Comparison of ENCODE assay signal across 7 cellular contexts in genomic region chr3:53161820-53162671, GRCh38. TPM values are rescaled to one million over a fixed set of nuclear protein-coding genes. Genes with fewer than 3 reads are reported as not detected.
DNase-seq lines count a peak whose midpoint lies in the region; ATAC-seq and TF ChIP-seq lines count a peak whose summit lies in the region.

No MANE protein-coding gene starts in this region.

- H3K36me3 ChIP-seq in Karpas-422 (ENCODE audit: insufficient read depth, low read length) (no peaks in the 10 kb centered on the region), neural cell (ENCODE audit: insufficient read depth, low read length) (no peaks in the 10 kb centered on the region), urinary bladder (ENCODE audit: insufficient read depth) (no peaks in the 10 kb centered on the region)

- H3K27me3 ChIP-seq in Karpas-422 (ENCODE audit: low read length) (no peaks in the 10 kb centered on the region), neural cell (ENCODE audit: insufficient read depth, low read depth, low read length) (peaks cover 45% of the 10 kb centered on the region)

- H4K20me1 ChIP-seq in Karpas-422 (ENCODE audit: insufficient read depth, low read depth, low read length) (peaks cover 32% of the 10 kb centered on the region; the same call in 1 of the 2 replicates), neural cell (ENCODE audit: insufficient read depth) (no peaks in the 10 kb centered on the region)

- H3K9me2 ChIP-seq in Karpas-422 (replicated peaks; ENCODE audit: insufficient read depth, low read length) = no peaks in the 10 kb centered on the region
- H3K9me2 ChIP-seq in neural cell (ENCODE audit: insufficient read depth, low read length) = no peaks in the 10 kb centered on the region

- H3K27me3 Mint-ChIP-seq in activated CD4-positive, alpha-beta memory T cell treated with anti-CD3 and anti-CD28 coated beads, Interleukin-2, amount 10 ng/mL, durations not matched to agents 7 days and 5 days = peaks cover 21% of the 10 kb centered on the region

- peaks cover 3% of the 10 kb centered on the region for H3K36me3 Mint-ChIP-seq in activated CD4-positive, alpha-beta memory T cell treated with anti-CD3 and anti-CD28 coated beads, Interleukin-2, amount 10 ng/mL, durations not matched to agents 7 days and 5 days (ENCODE audit: low read depth)

- POLR2A ChIA-PET in activated CD4-positive, alpha-beta memory T cell treated with anti-CD3 and anti-CD28 coated beads, Interleukin-2, amount 10 ng/mL, durations not matched to agents 7 days and 5 days (lab: Charles Lee) = interaction anchor here (0.7 to 1.8 kb wide), 3 partner anchors 11 to 1962 kb away, joined by 3 to 5 read pairs (median 4); no protein-coding TSS in a partner anchor

- no peak for TF ChIP-seq CTCF in neural cell (IDR thresholded peaks at IDR 0.05; ENCODE audit: poor library complexity, severe bottlenecking)

- ATAC-seq in GM18867 (IDR thresholded peaks at IDR 0.05; ENCODE audit: unreplicated experiment) (peak; percentile 19), HG03039 (IDR thresholded peaks at IDR 0.05; ENCODE audit: unreplicated experiment) (no peak)

- no peaks in the 10 kb centered on the region for H3K9me3 Mint-ChIP-seq in activated CD4-positive, alpha-beta memory T cell treated with anti-CD3 and anti-CD28 coated beads, Interleukin-2, amount 10 ng/mL, durations not matched to agents 7 days and 5 days

- H3K27ac ChIP-seq in Karpas-422 (ENCODE audit: low read length) (peak overlapping the region; percentile 97), neural cell (ENCODE audit: low read length) (no peak overlapping the region), urinary bladder (ENCODE audit: low read depth) (peak overlapping the region; percentile 89)

- no peaks in the 10 kb centered on the region for H3F3A ChIP-seq in neural cell (ENCODE audit: insufficient read depth, low read length, poor library complexity, severe bottlenecking)

- H3K9me3 ChIP-seq in Karpas-422 (ENCODE audit: low read length) (no peaks in the 10 kb centered on the region), neural cell (ENCODE audit: low read length) (no peaks in the 10 kb centered on the region)

- WGBS in urinary bladder = 9% methylated on average over 49 of the region's 49 CpGs

- H2AFZ ChIP-seq in Karpas-422 (ENCODE audit: low read length) (no peak overlapping the region), neural cell (ENCODE audit: low read depth, low read length) (no peak overlapping the region)

- H3K9ac ChIP-seq in Karpas-422 (ENCODE audit: low read length) (peak overlapping the region; percentile 98), neural cell (ENCODE audit: low read length) (no peak overlapping the region)

- CTCF ChIA-PET in activated CD4-positive, alpha-beta memory T cell treated with anti-CD3 and anti-CD28 coated beads, Interleukin-2, amount 10 ng/mL, durations not matched to agents 7 days and 5 days (lab: Charles Lee) = interaction anchor here (1.5 to 2.8 kb wide), 2 partner anchors 34 to 52 kb away, joined by 5 to 16 read pairs; no protein-coding TSS in a partner anchor

- peak overlapping the region; percentile 86 for H3K4me3 Mint-ChIP-seq in activated CD4-positive, alpha-beta memory T cell treated with anti-CD3 and anti-CD28 coated beads, Interleukin-2, amount 10 ng/mL, durations not matched to agents 7 days and 5 days

- peaks cover 28% of the 10 kb centered on the region for H3K4me1 Mint-ChIP-seq in activated CD4-positive, alpha-beta memory T cell treated with anti-CD3 and anti-CD28 coated beads, Interleukin-2, amount 10 ng/mL, durations not matched to agents 7 days and 5 days

- H3K4me3 ChIP-seq in Karpas-422 (ENCODE audit: low read length) (peak overlapping the region; percentile 79), neural cell (ENCODE audit: low read length) (peak overlapping the region; percentile 62), urinary bladder (ENCODE audit: low read depth, low read length) (peak overlapping the region; percentile 85)

- no peak for TF ChIP-seq EP300 in neural cell (conservative IDR thresholded peaks at IDR 0.05; ENCODE audit: poor library complexity, severe bottlenecking)

- peaks cover 86% of the 10 kb centered on the region for H3K4me1 ChIP-seq in Karpas-422 (ENCODE audit: low read length)
- H3K4me1 ChIP-seq in urinary bladder (ENCODE audit: insufficient read depth) = no peaks in the 10 kb centered on the region

- TF ChIP-seq RAD21 in neural cell (conservative IDR thresholded peaks at IDR 0.05) = no peak

- H3K79me2 ChIP-seq in Karpas-422 (ENCODE audit: low read length) (peaks cover 55% of the 10 kb centered on the region), neural cell (replicated peaks; ENCODE audit: insufficient read depth, low read length) (no peaks in the 10 kb centered on the region)

- peak; percentile 88 for DNase-seq in Karpas-422
- peak; percentile 48 for DNase-seq in activated CD4-positive, alpha-beta memory T cell treated with anti-CD3 and anti-CD28 coated beads, Interleukin-2, amount 10 ng/mL, durations not matched to agents 7 days and 5 days
- peak; percentile 43 to 48 for DNase-seq in erythroblast (lab: John Stamatoyannopoulos, UW)

- TF ChIP-seq POLR2A in erythroblast (IDR thresholded peaks at IDR 0.05; ENCODE audit: low read length) = no peak

- peak overlapping the region; percentile 79 for H3K4me2 ChIP-seq in Karpas-422 (ENCODE audit: low read depth, low read length, poor library complexity, severe bottlenecking)
- H3K4me2 ChIP-seq in neural cell (ENCODE audit: low read length) = no peak overlapping the region

- peak overlapping the region; percentile 68 for H3K27ac Mint-ChIP-seq in activated CD4-positive, alpha-beta memory T cell treated with anti-CD3 and anti-CD28 coated beads, Interleukin-2, amount 10 ng/mL, durations not matched to agents 7 days and 5 days

TF ChIP-seq in neural cell, 6 proteins besides CTCF, POLR2A, EP300 and RAD21:
- no peak for TF ChIP-seq MXI1 (conservative IDR thresholded peaks at IDR 0.05; ENCODE audit: poor library complexity, severe bottlenecking)
- TF ChIP-seq POLR2AphosphoS5 (IDR thresholded peaks at IDR 0.05) = no peak
- no peak for TF ChIP-seq TAF1 (IDR thresholded peaks at IDR 0.05; ENCODE audit: low read depth)
- TF ChIP-seq EZH2 (IDR thresholded peaks at IDR 0.05; ENCODE audit: borderline replicate concordance, insufficient read depth, low read length, poor library complexity, severe bottlenecking) = no peak
- no peak for TF ChIP-seq SMC3 (conservative IDR thresholded peaks at IDR 0.05; ENCODE audit: poor library complexity)

RNA-seq across cellular contexts. Expression of gene PRKCD, which starts 1.0 kb away (rescaled TPM):
- 22.7 and 27.9 TPM in 2 replicates for total RNA-seq in Karpas-422 (2014; rRNA removed; shearing (Covaris generic); ENCODE audit: low replicate concordance)
- total RNA-seq in activated CD4-positive, alpha-beta memory T cell treated with anti-CD3 and anti-CD28 coated beads, Interleukin-2, amount 10 ng/mL, durations not matched to agents 7 days and 5 days = 10 to 100 TPM; 23.4 to 24.8 TPM
- polyA plus RNA-seq in neural cell (not detected in 2 replicates), urinary bladder (23.8 TPM)
- not detected in 2 replicates for polyA minus RNA-seq in neural cell
- 5.2 TPM for total RNA-seq in urinary bladder

RNA-seq across cellular contexts. Expression of gene RFT1, which starts 31.8 kb away (rescaled TPM):
- total RNA-seq in Karpas-422 (2014; rRNA removed; shearing (Covaris generic); ENCODE audit: low replicate concordance) = 20.5 and 29.9 TPM in 2 replicates
- 10 to 100 TPM; 26.4 to 27.6 TPM for total RNA-seq in activated CD4-positive, alpha-beta memory T cell treated with anti-CD3 and anti-CD28 coated beads, Interleukin-2, amount 10 ng/mL, durations not matched to agents 7 days and 5 days
- 6.1 and 10.2 TPM in 2 replicates for polyA plus RNA-seq in neural cell
- polyA minus RNA-seq in neural cell = 13.1 and 13.5 TPM in 2 replicates
- total RNA-seq in urinary bladder = 14.2 TPM
- 11.5 TPM for polyA plus RNA-seq in urinary bladder
